13 cellular contexts compared by ENCODE assay signal in genomic region chr1:85091647-85092295, GRCh38. TPM values are rescaled to one million over a fixed set of nuclear protein-coding genes. Genes with fewer than 3 reads are reported as not detected.
DNase-seq lines count a peak whose midpoint lies in the region; ATAC-seq lines count a peak whose summit lies in the region.
"Had no signal": no experiment of that assay in that cellular context is flagged by ENCODE, and none has a peak within 500 bp of the region (broad histone marks: within the 10 kb centered on the region; RNA-seq: fewer than 3 reads in every experiment).

No MANE protein-coding gene starts in this region.

- DNase-seq in activated T-helper 1 cell treated with anti-CD3 and anti-CD28 coated beads, Interleukin-12 subunit alpha, Interleukin-12 subunit beta, Interleukin-2, Interleukin-4 antibody, amounts not matched to agents 30 ng/mL and 10 ng/mL and 1 ng/mL, durations not matched to agents 14 hours and 24 hours and 36 hours (ENCODE audit: low spot score): no peak
- DNase-seq in trophoblast cell: peak; percentile 26 to 31
- DNase-seq in left colon: no peak
- DNase-seq in T-helper 9 cell: no peak
- DNase-seq: amygdala; heart left ventricle; NCI-H1417; posterior cingulate gyrus; stimulated activated naive CD4-positive, alpha-beta T cell treated with Interleukin-2 at 50 U/mL for 16 hours had no signal

- H3K27me3 ChIP-seq in trophoblast cell (ENCODE audit: insufficient read depth, low read length): no peaks in the 10 kb centered on the region

- no peaks in the 10 kb centered on the region for H3K79me2 ChIP-seq in trophoblast cell (ENCODE audit: control insufficient read depth, insufficient read depth, low read length, poor library complexity)

- no peak overlapping the region for H3K4ac ChIP-seq in trophoblast cell (ENCODE audit: low read depth, low read length)

- no peak overlapping the region for H3K4me2 ChIP-seq in trophoblast cell (ENCODE audit: low read length)

- no peak overlapping the region for H2BK12ac ChIP-seq in trophoblast cell (ENCODE audit: low read length)

- no peak overlapping the region for H4K8ac ChIP-seq in trophoblast cell (ENCODE audit: low read depth, low read length)

- no peak overlapping the region for H2AK5ac ChIP-seq in trophoblast cell (ENCODE audit: low read length)

- H4K12ac ChIP-seq in trophoblast cell (ENCODE audit: low read depth, low read length): no peak overlapping the region

- H3K36me3 ChIP-seq in trophoblast cell (ENCODE audit: control insufficient read depth in 1 of 2, insufficient read depth in 2 of 2, low read length in 2 of 2): no peaks in the 10 kb centered on the region
- H3K36me3 ChIP-seq: heart left ventricle, SJSA1 had no signal

- intact Hi-C loops in activated T-helper 1 cell treated with anti-CD3 and anti-CD28 coated beads, Interleukin-12 subunit alpha, Interleukin-12 subunit beta, Interleukin-2, Interleukin-4 antibody, amounts not matched to agents 30 ng/mL and 10 ng/mL and 1 ng/mL, durations not matched to agents 14 hours and 24 hours and 36 hours (cut with micrococcal nuclease): loop anchor here (1.0 kb wide), 1 partner anchor 146 kb away; no protein-coding TSS in a partner anchor
- intact Hi-C loops in left colon (cut with DNase I, micrococcal nuclease): no loop called here

- peaks cover 22% of the 10 kb centered on the region for H3K27me3 Mint-ChIP-seq in activated T-helper 1 cell treated with anti-CD3 and anti-CD28 coated beads, Interleukin-12 subunit alpha, Interleukin-12 subunit beta, Interleukin-2, Interleukin-4 antibody, amounts not matched to agents 30 ng/mL and 10 ng/mL and 1 ng/mL, durations not matched to agents 14 hours and 24 hours and 36 hours (ENCODE audit: insufficient read depth)

- no CpG with 5 or more reads among the region's 11 CpGs for WGBS in trophoblast cell (ENCODE audit: extremely low coverage, insufficient coverage, insufficient read length)

- peaks cover 3% of the 10 kb centered on the region for H3K36me3 Mint-ChIP-seq in activated T-helper 1 cell treated with anti-CD3 and anti-CD28 coated beads, Interleukin-12 subunit alpha, Interleukin-12 subunit beta, Interleukin-2, Interleukin-4 antibody, amounts not matched to agents 30 ng/mL and 10 ng/mL and 1 ng/mL, durations not matched to agents 14 hours and 24 hours and 36 hours (ENCODE audit: low read depth)

- no peak overlapping the region for H3K9ac ChIP-seq in trophoblast cell (ENCODE audit: low read length)

- no peaks in the 10 kb centered on the region for H3K9me3 ChIP-seq in trophoblast cell (ENCODE audit: insufficient read depth, low read depth, low read length)
- H3K9me3 ChIP-seq: heart left ventricle, SJSA1 had no signal

- H3K4me1 ChIP-seq in trophoblast cell (ENCODE audit: control insufficient read depth in 1 of 2, insufficient read depth in 2 of 2, low read length in 2 of 2): no peaks in the 10 kb centered on the region
- H3K4me1 ChIP-seq: SJSA1 had no signal

- H3K4me3 ChIP-seq in trophoblast cell (ENCODE audit: low read depth, low read length): no peak overlapping the region
- H3K4me3 ChIP-seq: SJSA1 had no signal

- peak overlapping the region; percentile 69 for H3K4me3 Mint-ChIP-seq in activated T-helper 1 cell treated with anti-CD3 and anti-CD28 coated beads, Interleukin-12 subunit alpha, Interleukin-12 subunit beta, Interleukin-2, Interleukin-4 antibody, amounts not matched to agents 30 ng/mL and 10 ng/mL and 1 ng/mL, durations not matched to agents 14 hours and 24 hours and 36 hours

- no peak overlapping the region for H2AFZ ChIP-seq in trophoblast cell (ENCODE audit: insufficient read depth, low read length, poor library complexity)

- no peak overlapping the region for H4K91ac ChIP-seq in trophoblast cell (ENCODE audit: low read depth, low read length)

- no peak overlapping the region for H3K18ac ChIP-seq in trophoblast cell (ENCODE audit: low read length)

- H2BK5ac ChIP-seq in trophoblast cell (ENCODE audit: low read depth, low read length, poor library complexity): no peak overlapping the region

- H3K79me1 ChIP-seq in trophoblast cell (ENCODE audit: low read length): no peaks in the 10 kb centered on the region

- no peak overlapping the region for H3K27ac Mint-ChIP-seq in activated T-helper 1 cell treated with anti-CD3 and anti-CD28 coated beads, Interleukin-12 subunit alpha, Interleukin-12 subunit beta, Interleukin-2, Interleukin-4 antibody, amounts not matched to agents 30 ng/mL and 10 ng/mL and 1 ng/mL, durations not matched to agents 14 hours and 24 hours and 36 hours

- H3K23ac ChIP-seq in trophoblast cell (ENCODE audit: low read length): no peak overlapping the region

- no peak overlapping the region for H2BK120ac ChIP-seq in trophoblast cell (ENCODE audit: insufficient read depth, low read length, poor library complexity)

- no peaks in the 10 kb centered on the region for H3K9me3 Mint-ChIP-seq in activated T-helper 1 cell treated with anti-CD3 and anti-CD28 coated beads, Interleukin-12 subunit alpha, Interleukin-12 subunit beta, Interleukin-2, Interleukin-4 antibody, amounts not matched to agents 30 ng/mL and 10 ng/mL and 1 ng/mL, durations not matched to agents 14 hours and 24 hours and 36 hours

- H3K4me1 Mint-ChIP-seq in activated T-helper 1 cell treated with anti-CD3 and anti-CD28 coated beads, Interleukin-12 subunit alpha, Interleukin-12 subunit beta, Interleukin-2, Interleukin-4 antibody, amounts not matched to agents 30 ng/mL and 10 ng/mL and 1 ng/mL, durations not matched to agents 14 hours and 24 hours and 36 hours (ENCODE audit: low read depth): peaks cover 15% of the 10 kb centered on the region

- no peak overlapping the region for H3K14ac ChIP-seq in trophoblast cell (ENCODE audit: low read length)

- no peak overlapping the region for H3K27ac ChIP-seq in trophoblast cell (ENCODE audit: low read depth, low read length)
- H3K27ac ChIP-seq: heart left ventricle, SJSA1 had no signal

- peak; percentile 66 for ATAC-seq in GM18868 (IDR thresholded peaks at IDR 0.05; ENCODE audit: unreplicated experiment)
- peak; percentile 46 for ATAC-seq in HG03520 (IDR thresholded peaks at IDR 0.05; ENCODE audit: unreplicated experiment)
- no peak for ATAC-seq in GM18861 (IDR thresholded peaks at IDR 0.05; ENCODE audit: unreplicated experiment)
- no peak for ATAC-seq in left colon
- ATAC-seq: heart left ventricle had no signal

RNA-seq across cellular contexts. Expression of gene MCOLN3, which starts 43.5 kb away (rescaled TPM):
- 1.3 and 1.7 TPM in 2 replicates for total RNA-seq in activated T-helper 1 cell treated with anti-CD3 and anti-CD28 coated beads, Interleukin-12 subunit alpha, Interleukin-12 subunit beta, Interleukin-2, Interleukin-4 antibody, amounts not matched to agents 30 ng/mL and 10 ng/mL and 1 ng/mL, durations not matched to agents 14 hours and 24 hours and 36 hours
- 1.1 and 1.3 TPM in 2 replicates for polyA plus RNA-seq in trophoblast cell (2013)
- 1 to 10 TPM; 1.1 to 4.0 TPM for total RNA-seq in left colon

Comparison
In these comparisons a context has a peak if more than half of its experiments do, and no peak if none do; other contexts are left out.
1. ATAC-seq: peak in GM18868 (single experiment) and HG03520 (single experiment); none in GM18861 (single experiment) and left colon (single experiment).
2. DNase-seq: peak in trophoblast cell (2 of 2); none in activated T-helper 1 cell treated with anti-CD3 and anti-CD28 coated beads, Interleukin-12 subunit alpha, Interleukin-12 subunit beta, Interleukin-2, Interleukin-4 antibody, amounts not matched to agents 30 ng/mL and 10 ng/mL and 1 ng/mL, durations not matched to agents 14 hours and 24 hours and 36 hours (single experiment), left colon (0 of 2) and T-helper 9 cell (single experiment).